In the genomic region with DNA sequence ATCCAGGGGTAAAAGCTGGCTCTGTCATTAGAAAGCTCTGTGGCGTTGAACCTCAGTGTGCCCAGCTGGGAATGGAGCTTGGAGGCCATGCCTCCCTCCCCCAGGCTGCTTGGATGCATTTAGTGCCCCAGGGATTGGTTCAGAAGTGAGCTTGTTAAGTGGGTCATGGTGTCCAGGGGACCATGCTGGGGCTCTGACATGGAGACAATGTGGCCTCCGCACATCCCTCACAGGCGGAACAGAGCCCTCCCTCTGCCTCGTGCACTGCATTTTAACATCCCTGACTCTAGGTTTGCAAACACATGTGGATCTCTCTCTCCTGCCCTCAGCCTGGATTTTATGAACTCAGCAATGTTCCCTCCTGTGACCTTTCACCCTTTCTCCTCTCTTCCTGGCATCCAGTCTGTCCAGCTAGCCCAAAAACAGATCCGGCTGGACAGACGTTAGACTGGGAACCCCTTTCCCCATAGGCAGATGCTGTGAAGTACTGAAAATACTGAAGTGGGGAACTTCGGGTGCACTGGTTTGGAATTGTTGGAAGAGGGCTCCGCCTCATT, we compare ENCODE assay signal across 15 cellular contexts.
DNase-seq lines count a peak whose midpoint lies in the region; ATAC-seq and TF ChIP-seq lines count a peak whose summit lies in the region.
"Had no signal": no experiment of that assay in that cellular context is flagged by ENCODE, and none has a peak within 500 bp of the region (broad histone marks: within the 10 kb centered on the region; RNA-seq: fewer than 3 reads in every experiment).

No MANE protein-coding gene starts in this region.

- H3K9me3 ChIP-seq in aorta (ENCODE audit: control insufficient read depth, low read length), result no peaks in the 10 kb centered on the region
- H3K9me3 ChIP-seq: BLaER1 treated with 17β-estradiol and CSF1 and Interleukin-3, amounts not matched to agents 10 nM and 100 nM had no signal

- DNase-seq in Right ventricle myocardium superior (peak; percentile 1), Right ventricle myocardium inferior (ENCODE audit: missing footprints) (no peak), nephron progenitor cell (no peak), GM13976 (ENCODE audit: low spot score) (no peak), aorta (no peak)
- no peak for DNase-seq in activated CD8-positive, alpha-beta memory T cell treated with anti-CD3 and anti-CD28 coated beads for 24 hours
- DNase-seq: Calu3; CD8-positive, alpha-beta T cell; DND-41; EL; H9 had no signal

- H3K27me3 Mint-ChIP-seq in nephron progenitor cell (ENCODE audit: low read depth, poor library complexity), result peaks cover 5% of the 10 kb centered on the region
- H3K27me3 Mint-ChIP-seq: B cell had no signal

- peaks cover 15% of the 10 kb centered on the region for H3K9me3 Mint-ChIP-seq in nephron progenitor cell
- H3K9me3 Mint-ChIP-seq: CD8-positive, alpha-beta T cell had no signal

- no peak for ATAC-seq in Right ventricle myocardium superior (ENCODE audit: poor library complexity)
- ATAC-seq in Right ventricle myocardium inferior, result no peak
- no peak for ATAC-seq in aorta (ENCODE audit: low FRiP score)
- ATAC-seq: CD8-positive, alpha-beta T cell had no signal

- TF ChIP-seq CTCF in nephron progenitor cell (IDR thresholded peaks at IDR 0.05) (no peak), GM13976 (IDR thresholded peaks at IDR 0.05; ENCODE audit: borderline replicate concordance, control extremely low read depth, extremely low read depth, insufficient read depth, missing control alignments) (no peak)

- in situ Hi-C loops in GM13976 (cut with MboI; ENCODE audit: low sequenced_read_pairs, unreplicated experiment), result no loop called here

- 90 to 91% methylated on average over 8 of the region's 8 CpGs for WGBS in aorta, 2 donors

- no peak overlapping the region for H3K4me3 ChIP-seq in aorta (ENCODE audit: low read length in 2 of 2)
- H3K4me3 ChIP-seq: BLaER1 treated with 17β-estradiol and CSF1 and Interleukin-3, amounts not matched to agents 10 nM and 100 nM had no signal

- H3K4me3 Mint-ChIP-seq in nephron progenitor cell, result no peak overlapping the region
- H3K4me3 Mint-ChIP-seq: B cell; CD8-positive, alpha-beta T cell; H9 had no signal

- peaks cover 60% of the 10 kb centered on the region for H3K4me1 Mint-ChIP-seq in nephron progenitor cell
- H3K4me1 Mint-ChIP-seq: B cell, H9 had no signal

- H3K36me3 ChIP-seq in aorta (ENCODE audit: control insufficient read depth in 1 of 2, insufficient read depth in 2 of 2, low read length in 1 of 2), result no peaks in the 10 kb centered on the region
- H3K36me3 ChIP-seq: BLaER1 treated with 17β-estradiol and CSF1 and Interleukin-3, amounts not matched to agents 10 nM and 100 nM had no signal

- intact Hi-C loops in Right ventricle myocardium superior (cut with DNase I) (no loop called here), Right ventricle myocardium inferior (cut with DNase I) (no loop called here), aorta (cut with DNase I) (no loop called here)

- H3K27ac Mint-ChIP-seq in nephron progenitor cell, result peak overlapping the region; percentile 29
- H3K27ac Mint-ChIP-seq: B cell; CD8-positive, alpha-beta T cell; H9 had no signal

- peaks cover 16% of the 10 kb centered on the region for H3K36me3 Mint-ChIP-seq in nephron progenitor cell (ENCODE audit: low read depth)
- H3K36me3 Mint-ChIP-seq: CD8-positive, alpha-beta T cell had no signal

- H3K27me3 ChIP-seq in aorta (ENCODE audit: control insufficient read depth in 1 of 2, insufficient read depth in 2 of 2, low read length in 1 of 2), result no peaks in the 10 kb centered on the region
- H3K27me3 ChIP-seq: BLaER1 treated with 17β-estradiol and CSF1 and Interleukin-3, amounts not matched to agents 10 nM and 100 nM had no signal

- H3K27ac ChIP-seq in cingulate gyrus (ENCODE audit: low read depth, low read length) (peak overlapping the region; percentile 44), aorta (ENCODE audit: low read depth in 1 of 2, low read length in 2 of 2) (no peak overlapping the region)
- H3K27ac ChIP-seq: 22Rv1; BLaER1 treated with 17β-estradiol and CSF1 and Interleukin-3, amounts not matched to agents 10 nM and 100 nM had no signal

- H3K4me1 ChIP-seq in aorta (ENCODE audit: control insufficient read depth in 1 of 2, insufficient read depth in 2 of 2, low read length in 2 of 2), result no peaks in the 10 kb centered on the region
- H3K4me1 ChIP-seq: BLaER1 treated with 17β-estradiol and CSF1 and Interleukin-3, amounts not matched to agents 10 nM and 100 nM had no signal
